31 cellular contexts compared by ENCODE assay signal in the genomic region with DNA sequence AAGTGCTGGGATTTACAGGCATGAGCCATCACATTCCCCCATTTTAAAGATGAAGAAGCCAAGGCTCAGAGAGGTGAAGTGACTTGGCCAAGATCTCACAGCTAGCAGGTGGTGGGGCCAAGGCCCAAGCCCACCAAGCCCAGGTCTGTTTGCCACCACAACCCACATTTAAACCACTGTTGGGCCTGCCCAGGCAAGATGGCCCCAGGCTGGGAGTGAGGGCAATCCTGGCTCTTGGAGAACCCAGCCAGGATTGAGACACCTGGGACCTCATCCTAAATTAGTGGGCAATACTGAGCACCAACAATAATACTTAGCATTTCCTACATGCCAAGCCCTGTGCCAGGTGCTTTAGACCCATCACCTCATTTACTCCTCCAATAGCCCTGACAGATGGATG. TPM values are rescaled to one million over a fixed set of nuclear protein-coding genes. Genes with fewer than 3 reads are reported as not detected.
"Had no signal": no experiment of that assay in that cellular context is flagged by ENCODE, and none has a peak within 500 bp of the region (broad histone marks: within the 10 kb centered on the region; RNA-seq: fewer than 3 reads in every experiment).

No MANE protein-coding gene starts in this region.

- H3K36me3 Mint-ChIP-seq: activated CD8-positive, alpha-beta memory T cell treated with anti-CD3 and anti-CD28 coated beads, Interleukin-2, amount 10 ng/mL, durations not matched to agents 7 days and 5 days; activated naive CD8-positive, alpha-beta T cell had no signal

- H3K4me1 ChIP-seq: SJSA1 had no signal

- H3K4me1 Mint-ChIP-seq: activated CD8-positive, alpha-beta memory T cell treated with anti-CD3 and anti-CD28 coated beads, Interleukin-2, amount 10 ng/mL, durations not matched to agents 7 days and 5 days had no signal

- H3K9me3 ChIP-seq: SJSA1 had no signal

- ATAC-seq: activated CD8-positive, alpha-beta memory T cell treated with anti-CD3 and anti-CD28 coated beads, Interleukin-2, amount 10 ng/mL, durations not matched to agents 7 days and 5 days; Panc1; SK-N-SH treated with all-trans-retinoic acid at 6 μM for 48 hours had no signal

- H3K27ac Mint-ChIP-seq: activated CD8-positive, alpha-beta memory T cell treated with anti-CD3 and anti-CD28 coated beads, Interleukin-2, amount 10 ng/mL, durations not matched to agents 7 days and 5 days; activated naive CD4-positive, alpha-beta T cell treated with anti-CD3 and anti-CD28 coated beads for 36 hours; activated naive CD8-positive, alpha-beta T cell; activated T-cell treated with anti-CD3 and anti-CD28 coated beads, Interleukin-2, amount 50 U/mL, for 24 hours; activated T-helper 1 cell treated with anti-CD3 and anti-CD28 coated beads, Interleukin-12 subunit alpha, Interleukin-12 subunit beta, Interleukin-2, Interleukin-4 antibody, amounts not matched to agents 30 ng/mL and 10 ng/mL and 1 ng/mL, durations not matched to agents 14 hours and 24 hours and 36 hours; T-helper 1 cell treated with Interleukin-12 subunit alpha and Interleukin-12 subunit beta and Interleukin-4 antibody, amounts not matched to agents 30 μg/mL and 1 μg/mL, for 36 hours had no signal

- H3K4me3 Mint-ChIP-seq: activated CD8-positive, alpha-beta memory T cell treated with anti-CD3 and anti-CD28 coated beads, Interleukin-2, amount 10 ng/mL, durations not matched to agents 7 days and 5 days; activated naive CD4-positive, alpha-beta T cell treated with anti-CD3 and anti-CD28 coated beads for 36 hours; activated naive CD8-positive, alpha-beta T cell; activated T-cell treated with anti-CD3 and anti-CD28 coated beads, Interleukin-2, amount 50 U/mL, for 24 hours; activated T-helper 1 cell treated with anti-CD3 and anti-CD28 coated beads, Interleukin-12 subunit alpha, Interleukin-12 subunit beta, Interleukin-2, Interleukin-4 antibody, amounts not matched to agents 30 ng/mL and 10 ng/mL and 1 ng/mL, durations not matched to agents 14 hours and 24 hours and 36 hours; T-helper 1 cell treated with Interleukin-12 subunit alpha and Interleukin-12 subunit beta and Interleukin-4 antibody, amounts not matched to agents 30 μg/mL and 1 μg/mL, for 36 hours had no signal

- H3K4me3 ChIP-seq: cardiac muscle cell, SJSA1 had no signal

- FAIRE-seq: astrocyte had no signal

- DNase-seq: activated CD4-positive, alpha-beta T cell treated with anti-CD3 and anti-CD28 coated beads for 48 hours; activated CD4-positive, alpha-beta T cell treated with anti-CD3 and anti-CD28 coated beads, Interleukin-2, amount 50 U/mL, for 48 hours; activated CD4-positive, CD25-positive, alpha-beta regulatory T cell treated with anti-CD3 and anti-CD28 coated beads, Interleukin-2, amount 50 U/mL, for 72 hours; activated CD8-positive, alpha-beta memory T cell treated with anti-CD3 and anti-CD28 coated beads, Interleukin-2, amount 10 ng/mL, durations not matched to agents 7 days and 5 days; activated gamma-delta T cell; activated naive CD4-positive, alpha-beta T cell treated with anti-CD3 and anti-CD28 coated beads for 36 hours; activated T-cell treated with anti-CD3 and anti-CD28 coated beads, Interleukin-2, amount 50 U/mL, for 24 hours; amygdala; brain microvascular endothelial cell; IMR-90; Kasumi-1; KBM-7; NCI-H1105 treated with DMSO at 0.1 percent for 48 hours; NCI-H1436 treated with DMSO at 0.1 percent for 48 hours; NCI-H187 treated with DMSO at 0.1 percent for 48 hours; NCI-H2081 treated with DMSO at 0.1 percent for 48 hours; NCI-H226; NCI-H526 treated with DMSO at 0.1 percent for 48 hours; NCI-H82; OCI-M1; Right ventricle myocardium superior; RPMI8226 had no signal

- H3K27me3 ChIP-seq: cardiac muscle cell had no signal

- H3K9me3 Mint-ChIP-seq: activated naive CD4-positive, alpha-beta T cell treated with anti-CD3 and anti-CD28 coated beads for 36 hours; activated T-cell treated with anti-CD3 and anti-CD28 coated beads, Interleukin-2, amount 50 U/mL, for 24 hours; activated T-helper 1 cell treated with anti-CD3 and anti-CD28 coated beads, Interleukin-12 subunit alpha, Interleukin-12 subunit beta, Interleukin-2, Interleukin-4 antibody, amounts not matched to agents 30 ng/mL and 10 ng/mL and 1 ng/mL, durations not matched to agents 14 hours and 24 hours and 36 hours; T-helper 1 cell treated with Interleukin-12 subunit alpha and Interleukin-12 subunit beta and Interleukin-4 antibody, amounts not matched to agents 30 μg/mL and 1 μg/mL, for 36 hours had no signal

- H3K36me3 ChIP-seq: brain microvascular endothelial cell, SJSA1 had no signal

- H3K27ac ChIP-seq: brain microvascular endothelial cell, cardiac muscle cell, SJSA1 had no signal

RNA-seq across cellular contexts. Expression of gene IGDCC3, which starts 6.9 kb away (rescaled TPM):
- total RNA-seq: activated CD8-positive, alpha-beta memory T cell treated with anti-CD3 and anti-CD28 coated beads, Interleukin-2, amount 10 ng/mL, durations not matched to agents 7 days and 5 days; activated naive CD4-positive, alpha-beta T cell treated with anti-CD3 and anti-CD28 coated beads for 36 hours; activated T-helper 1 cell treated with anti-CD3 and anti-CD28 coated beads, Interleukin-12 subunit alpha, Interleukin-12 subunit beta, Interleukin-2, Interleukin-4 antibody, amounts not matched to agents 30 ng/mL and 10 ng/mL and 1 ng/mL, durations not matched to agents 14 hours and 24 hours and 36 hours; NCI-H460; SJSA1 had no signal
